In genomic region chr17:2875608-2876007, GRCh38 we compare ENCODE assay signal across 24 cellular contexts.
"Had no signal": no experiment of that assay in that cellular context is flagged by ENCODE, and none has a peak within 500 bp of the region (broad histone marks: within the 10 kb centered on the region; RNA-seq: fewer than 3 reads in every experiment).

No MANE protein-coding gene starts in this region.

- H3K4me1 ChIP-seq: colonic mucosa, gastrocnemius medialis, right lobe of liver, upper lobe of right lung had no signal

- H3K27me3 Mint-ChIP-seq: activated CD4-positive, alpha-beta memory T cell treated with anti-CD3 and anti-CD28 coated beads, Interleukin-2, amount 10 ng/mL, durations not matched to agents 7 days and 5 days; activated CD4-positive, alpha-beta T cell treated with anti-CD3 and anti-CD28 coated beads, Interleukin-2, amount 10 ng/mL, durations not matched to agents 24 days and 14 days; activated T-helper 17 cell treated with anti-CD3 and anti-CD28 coated beads, Interleukin-2, amount 50 U/mL, for 72 hours; naive thymus-derived CD4-positive, alpha-beta T cell; stimulated activated naive CD8-positive, alpha-beta T cell treated with anti-CD3 and anti-CD28 coated beads, Interleukin-15, amount 100 ng/mL, for 72 hours had no signal

- H3K4me1 Mint-ChIP-seq: activated CD4-positive, alpha-beta memory T cell treated with anti-CD3 and anti-CD28 coated beads, Interleukin-2, amount 10 ng/mL, durations not matched to agents 7 days and 5 days had no signal

- H3K4me3 Mint-ChIP-seq: activated CD4-positive, alpha-beta memory T cell treated with anti-CD3 and anti-CD28 coated beads, Interleukin-2, amount 10 ng/mL, durations not matched to agents 7 days and 5 days; activated CD4-positive, alpha-beta T cell treated with anti-CD3 and anti-CD28 coated beads, Interleukin-2, amount 10 ng/mL, durations not matched to agents 24 days and 14 days; activated T-cell treated with anti-CD3 and anti-CD28 coated beads, Interleukin-2, amount 50 U/mL, for 4 hours; activated T-helper 17 cell treated with anti-CD3 and anti-CD28 coated beads, Interleukin-2, amount 50 U/mL, for 72 hours; naive thymus-derived CD4-positive, alpha-beta T cell; stimulated activated naive CD8-positive, alpha-beta T cell treated with anti-CD3 and anti-CD28 coated beads, Interleukin-15, amount 100 ng/mL, for 72 hours had no signal

- H3K4me3 ChIP-seq: colonic mucosa, dorsolateral prefrontal cortex, gastrocnemius medialis, hepatocyte, right lobe of liver, upper lobe of right lung had no signal

- H3K79me2 ChIP-seq: hepatocyte had no signal

- H3K27me3 ChIP-seq: colonic mucosa, hepatocyte, right lobe of liver had no signal

- H3K4me2 ChIP-seq: hepatocyte had no signal

- H3K9me3 ChIP-seq: colonic mucosa, gastrocnemius medialis, right lobe of liver, upper lobe of right lung had no signal

- H2AFZ ChIP-seq: hepatocyte had no signal

- H3K27ac Mint-ChIP-seq: activated CD4-positive, alpha-beta memory T cell treated with anti-CD3 and anti-CD28 coated beads, Interleukin-2, amount 10 ng/mL, durations not matched to agents 7 days and 5 days; activated CD4-positive, alpha-beta T cell treated with anti-CD3 and anti-CD28 coated beads, Interleukin-2, amount 10 ng/mL, durations not matched to agents 24 days and 14 days; activated T-helper 17 cell treated with anti-CD3 and anti-CD28 coated beads, Interleukin-2, amount 50 U/mL, for 72 hours; stimulated activated naive CD8-positive, alpha-beta T cell treated with anti-CD3 and anti-CD28 coated beads, Interleukin-15, amount 100 ng/mL, for 72 hours had no signal

- H3K9me3 Mint-ChIP-seq: activated CD4-positive, alpha-beta memory T cell treated with anti-CD3 and anti-CD28 coated beads, Interleukin-2, amount 10 ng/mL, durations not matched to agents 7 days and 5 days; activated CD4-positive, alpha-beta T cell treated with anti-CD3 and anti-CD28 coated beads, Interleukin-2, amount 10 ng/mL, durations not matched to agents 24 days and 14 days; activated T-cell treated with anti-CD3 and anti-CD28 coated beads, Interleukin-2, amount 50 U/mL, for 4 hours; activated T-helper 17 cell treated with anti-CD3 and anti-CD28 coated beads, Interleukin-2, amount 50 U/mL, for 72 hours; naive thymus-derived CD4-positive, alpha-beta T cell; stimulated activated naive CD8-positive, alpha-beta T cell treated with anti-CD3 and anti-CD28 coated beads, Interleukin-15, amount 100 ng/mL, for 72 hours had no signal

- DNase-seq: activated CD4-positive, alpha-beta memory T cell treated with anti-CD3 and anti-CD28 coated beads, Interleukin-2, amount 10 ng/mL, durations not matched to agents 7 days and 5 days; activated CD4-positive, alpha-beta T cell treated with anti-CD3 and anti-CD28 coated beads, Interleukin-2, amount 10 ng/mL, durations not matched to agents 24 days and 14 days; activated CD4-positive, CD25-positive, alpha-beta regulatory T cell treated with anti-CD3 and anti-CD28 coated beads, Interleukin-2, amount 50 U/mL, for 72 hours; activated CD8-positive, alpha-beta memory T cell treated with anti-CD3 and anti-CD28 coated beads, Interleukin-2, amount 50 U/mL, for 48 hours; activated gamma-delta T cell treated with Interleukin-2 at 50 U/mL for 16 hours; activated naive CD4-positive, alpha-beta T cell treated with anti-CD3 and anti-CD28 coated beads, Interleukin-2, amount 50 U/mL, for 16 hours; activated T-cell treated with anti-CD3 and anti-CD28 coated beads, Interleukin-2, amount 50 U/mL, for 4 hours; colonic mucosa; dorsolateral prefrontal cortex; effector memory CD4-positive, alpha-beta T cell; erythroblast; gastrocnemius medialis; midbrain; naive thymus-derived CD4-positive, alpha-beta T cell; posterior cingulate gyrus; right lobe of liver; stimulated activated CD4-positive, alpha-beta T cell treated with anti-CD3 and anti-CD28 coated beads, Interleukin-2, amount 100 ng/mL, for 48 hours; stimulated activated naive CD8-positive, alpha-beta T cell treated with anti-CD3 and anti-CD28 coated beads, Interleukin-15, amount 100 ng/mL, for 72 hours; substantia nigra; T-helper 9 cell; upper lobe of right lung; WERI-Rb-1 had no signal

- ATAC-seq: activated T-cell treated with anti-CD3 and anti-CD28 coated beads, Interleukin-2, amount 50 U/mL, for 4 hours; activated T-helper 17 cell treated with anti-CD3 and anti-CD28 coated beads, Interleukin-2, amount 50 U/mL, for 72 hours; gastrocnemius medialis; naive thymus-derived CD4-positive, alpha-beta T cell; right lobe of liver; stimulated activated naive CD8-positive, alpha-beta T cell treated with anti-CD3 and anti-CD28 coated beads, Interleukin-15, amount 100 ng/mL, for 72 hours; upper lobe of right lung had no signal

- H3K36me3 ChIP-seq: colonic mucosa, gastrocnemius medialis, right lobe of liver, upper lobe of right lung had no signal

- H3K27ac ChIP-seq: colonic mucosa, dorsolateral prefrontal cortex, gastrocnemius medialis, right lobe of liver, upper lobe of right lung, WERI-Rb-1 had no signal
